Comparison of ENCODE assay signal across 26 cellular contexts in genomic region chr20:48092596-48093280, GRCh38.
DNase-seq lines count a peak whose midpoint lies in the region; ATAC-seq, FAIRE-seq and TF ChIP-seq lines count a peak whose summit lies in the region.
"Had no signal": no experiment of that assay in that cellular context is flagged by ENCODE, and none has a peak within 500 bp of the region (broad histone marks: within the 10 kb centered on the region; RNA-seq: fewer than 3 reads in every experiment).

No MANE protein-coding gene starts in this region.

- H4K91ac ChIP-seq in neuronal stem cell (ENCODE audit: low read depth, low read length, poor library complexity) = no peak overlapping the region

- no peaks in the 10 kb centered on the region for H3K27me3 ChIP-seq in bronchial epithelial cell (ENCODE audit: control insufficient read depth, insufficient read depth, low read length)
- peaks cover 0 to 6% (median 0%) of the 10 kb centered on the region in 3 experiments for H3K27me3 ChIP-seq in neuronal stem cell (ENCODE audit: control insufficient read depth in 3 of 3, insufficient read depth in 3 of 3, low read depth in 1 of 3, low read length in 3 of 3)
- H3K27me3 ChIP-seq: BE2C; BLaER1 treated with 17β-estradiol and CSF1 and Interleukin-3, amounts not matched to agents 10 nM and 100 nM had no signal

- H3K18ac ChIP-seq in neuronal stem cell (ENCODE audit: low read length) = no peak overlapping the region

- no peak overlapping the region for H3K4ac ChIP-seq in neuronal stem cell (ENCODE audit: low read length)

- no peak overlapping the region for H2BK15ac ChIP-seq in neuronal stem cell (ENCODE audit: low read length)

- CTCF ChIA-PET in activated CD4-positive, alpha-beta T cell treated with anti-CD3 and anti-CD28 coated beads, Interleukin-2, amount 10 ng/mL, durations not matched to agents 7 days and 5 days (lab: Charles Lee) = no interaction called here

- no peak overlapping the region for H2BK12ac ChIP-seq in neuronal stem cell (ENCODE audit: low read length)

- H3K4me1 Mint-ChIP-seq in activated CD4-positive, alpha-beta T cell treated with anti-CD3 and anti-CD28 coated beads, Interleukin-2, amount 10 ng/mL, durations not matched to agents 7 days and 5 days = no peaks in the 10 kb centered on the region
- H3K4me1 Mint-ChIP-seq: CD14-positive monocyte; CD8-positive, alpha-beta memory T cell had no signal

- no peak overlapping the region for H3K27ac Mint-ChIP-seq in activated CD4-positive, alpha-beta T cell treated with anti-CD3 and anti-CD28 coated beads, Interleukin-2, amount 10 ng/mL, durations not matched to agents 7 days and 5 days
- H3K27ac Mint-ChIP-seq: CD14-positive monocyte; CD4-positive, alpha-beta T cell; CD8-positive, alpha-beta memory T cell had no signal

- no peaks in the 10 kb centered on the region for H3K36me3 Mint-ChIP-seq in activated CD4-positive, alpha-beta T cell treated with anti-CD3 and anti-CD28 coated beads, Interleukin-2, amount 10 ng/mL, durations not matched to agents 7 days and 5 days (ENCODE audit: low read depth)
- H3K36me3 Mint-ChIP-seq: CD14-positive monocyte; CD8-positive, alpha-beta memory T cell had no signal

- no peak overlapping the region for H3K4me3 Mint-ChIP-seq in activated CD4-positive, alpha-beta T cell treated with anti-CD3 and anti-CD28 coated beads, Interleukin-2, amount 10 ng/mL, durations not matched to agents 7 days and 5 days
- H3K4me3 Mint-ChIP-seq: CD14-positive monocyte; CD4-positive, alpha-beta T cell; CD8-positive, alpha-beta memory T cell had no signal

- no peak overlapping the region for H3K9ac ChIP-seq in neuronal stem cell (ENCODE audit: low read depth, low read length, poor library complexity)
- H3K9ac ChIP-seq: BLaER1 treated with 17β-estradiol and CSF1 and Interleukin-3, amounts not matched to agents 10 nM and 100 nM; GM23248 had no signal

- H2BK5ac ChIP-seq in neuronal stem cell (ENCODE audit: low read length) = no peak overlapping the region

- H3K4me3 ChIP-seq in bronchial epithelial cell (ENCODE audit: low read depth, low read length) (no peak overlapping the region), neuronal stem cell (ENCODE audit: low read length in 2 of 2) (no peak overlapping the region)
- H3K4me3 ChIP-seq: A549; BLaER1 treated with 17β-estradiol and CSF1 and Interleukin-3, amounts not matched to agents 10 nM and 100 nM; GM12878; GM23248 had no signal

- H2AK5ac ChIP-seq in neuronal stem cell (ENCODE audit: low read depth, low read length) = peak overlapping the region; percentile 23

- H4K8ac ChIP-seq in neuronal stem cell (ENCODE audit: low read depth, low read length) = no peak overlapping the region

- no CpG with 5 or more reads among the region's 12 CpGs for WGBS in neuronal stem cell (ENCODE audit: extremely low coverage in 2 of 2, insufficient read length in 2 of 2, insufficient replicate concordance in 1 of 2), 2 donors

- no peak overlapping the region for H3K14ac ChIP-seq in neuronal stem cell (ENCODE audit: low read length)

- H3K79me1 ChIP-seq in neuronal stem cell (ENCODE audit: low read depth, low read length) = no peaks in the 10 kb centered on the region

- POLR2A ChIA-PET in activated CD4-positive, alpha-beta T cell treated with anti-CD3 and anti-CD28 coated beads, Interleukin-2, amount 10 ng/mL, durations not matched to agents 7 days and 5 days (lab: Charles Lee) = no interaction called here

- H2BK120ac ChIP-seq in neuronal stem cell (ENCODE audit: low read depth, low read length) = no peak overlapping the region

- no peaks in the 10 kb centered on the region for H3K4me1 ChIP-seq in neuronal stem cell (ENCODE audit: control insufficient read depth in 2 of 2, insufficient read depth in 1 of 2, low read depth in 1 of 2, low read length in 2 of 2)
- H3K4me1 ChIP-seq: A549, BE2C had no signal

- H3K36me3 ChIP-seq in bronchial epithelial cell (ENCODE audit: control insufficient read depth, insufficient read depth, low read length) = no peaks in the 10 kb centered on the region
- no peaks in the 10 kb centered on the region for H3K36me3 ChIP-seq in neuronal stem cell (replicated peaks in 1 of 2; ENCODE audit: control insufficient read depth in 2 of 2, insufficient read depth in 2 of 2, low read length in 2 of 2)
- H3K36me3 ChIP-seq: BE2C; BLaER1 treated with 17β-estradiol and CSF1 and Interleukin-3, amounts not matched to agents 10 nM and 100 nM had no signal

- no peaks in the 10 kb centered on the region for H3K9me3 ChIP-seq in neuronal stem cell (replicated peaks in 1 of 2; ENCODE audit: control insufficient read depth in 2 of 2, insufficient read depth in 1 of 2, low read depth in 1 of 2, low read length in 2 of 2)
- H3K9me3 ChIP-seq: BE2C had no signal

- H3K23ac ChIP-seq in neuronal stem cell (ENCODE audit: low read depth, low read length, poor library complexity) = no peak overlapping the region

- no peak for ATAC-seq in HG02588 (IDR thresholded peaks at IDR 0.05; ENCODE audit: unreplicated experiment)
- ATAC-seq: A549, GM12878 had no signal

- no peak overlapping the region for H2AFZ ChIP-seq in neuronal stem cell (ENCODE audit: low read length)
- H2AFZ ChIP-seq: GM23248 had no signal

- peak; percentile 94 for FAIRE-seq in bronchial epithelial cell (lab: Jason Lieb, UNC)
- FAIRE-seq: A549, D721Med, GM12878, GM19239, H1 had no signal

- no peak overlapping the region for H3K27ac ChIP-seq in neuronal stem cell (replicated peaks; ENCODE audit: low read length)
- H3K27ac ChIP-seq: 22Rv1; A549; BLaER1 treated with 17β-estradiol and CSF1 and Interleukin-3, amounts not matched to agents 10 nM and 100 nM; GM23248 had no signal

- H3K4me2 ChIP-seq in neuronal stem cell (ENCODE audit: insufficient read depth, low read length, poor library complexity, severe bottlenecking) = no peak overlapping the region
- H3K4me2 ChIP-seq: A549; BLaER1 treated with 17β-estradiol and CSF1 and Interleukin-3, amounts not matched to agents 10 nM and 100 nM had no signal

- no peak for TF ChIP-seq CTCF in bronchial epithelial cell (IDR thresholded peaks at IDR 0.05; ENCODE audit: insufficient read depth, low read length, severe bottlenecking)

- H3K9me3 Mint-ChIP-seq in activated CD4-positive, alpha-beta T cell treated with anti-CD3 and anti-CD28 coated beads, Interleukin-2, amount 10 ng/mL, durations not matched to agents 7 days and 5 days = no peaks in the 10 kb centered on the region
- H3K9me3 Mint-ChIP-seq: CD4-positive, alpha-beta T cell had no signal

- peak; percentile 9 for DNase-seq in activated effector memory CD4-positive, alpha-beta T cell treated with anti-CD3 and anti-CD28 coated beads, Interleukin-2, amount 50 U/mL, for 16 hours
- no peak for DNase-seq in activated effector memory CD4-positive, alpha-beta T cell treated with Interleukin-2 at 50 U/mL for 16 hours
- DNase-seq in bronchial epithelial cell (ENCODE audit: low read depth) = no peak
- no peak for DNase-seq in neuronal stem cell (ENCODE audit: low spot score)
- DNase-seq in activated CD4-positive, alpha-beta T cell treated with anti-CD3 and anti-CD28 coated beads, Interleukin-2, amount 10 ng/mL, durations not matched to agents 7 days and 5 days = no peak
- DNase-seq: ACHN; AML-193; BE2C; CD4-positive, alpha-beta T cell; CD8-positive, alpha-beta memory T cell; DMS 273 treated with DMSO at 0.1 percent for 48 hours; DMS79; EL; GDM1; GM23248; H7; HCEC 1CT had no signal

- no peaks in the 10 kb centered on the region for H3K27me3 Mint-ChIP-seq in activated CD4-positive, alpha-beta T cell treated with anti-CD3 and anti-CD28 coated beads, Interleukin-2, amount 10 ng/mL, durations not matched to agents 7 days and 5 days
